In genomic region chr2:73983322-73984202, GRCh38 we compare ENCODE assay signal across 8 cellular contexts. TPM values are rescaled to one million over a fixed set of nuclear protein-coding genes. Genes with fewer than 3 reads are reported as not detected.
DNase-seq lines count a peak whose midpoint lies in the region; ATAC-seq and TF ChIP-seq lines count a peak whose summit lies in the region.

No MANE protein-coding gene starts in this region.

- peaks cover 13% of the 10 kb centered on the region for H3K36me3 ChIP-seq in HUES48 (ENCODE audit: control insufficient read depth, insufficient read depth, low read length)
- no peaks in the 10 kb centered on the region for H3K36me3 ChIP-seq in parathyroid adenoma (ENCODE audit: control insufficient read depth, insufficient read depth, low read length)

- peaks cover 77 to 80% (median 79%) of the 10 kb centered on the region in 3 donors for H3K4me1 Mint-ChIP-seq in T-cell

- H3K9me3 ChIP-seq in HUES48 (ENCODE audit: control insufficient read depth, insufficient read depth, low read length) (no peaks in the 10 kb centered on the region), parathyroid adenoma (ENCODE audit: control insufficient read depth, low read length) (no peaks in the 10 kb centered on the region)

- peak overlapping the region; percentile 56 for H3K27ac ChIP-seq in HUES48 (ENCODE audit: low read depth, low read length)
- H3K27ac ChIP-seq in parathyroid adenoma, result peak overlapping the region; percentile 73

- peaks cover 2% of the 10 kb centered on the region for H3K36me3 Mint-ChIP-seq in T-cell

- H3K9me3 Mint-ChIP-seq in T-cell, result no peaks in the 10 kb centered on the region

- no peak for ATAC-seq in T-cell (replicated peaks in 1 of 4)
- ATAC-seq in GM21515 (IDR thresholded peaks at IDR 0.05; ENCODE audit: unreplicated experiment), result no peak
- no peak for ATAC-seq in GM21737 (IDR thresholded peaks at IDR 0.05; ENCODE audit: unreplicated experiment)
- ATAC-seq in HG03460 (IDR thresholded peaks at IDR 0.05; ENCODE audit: unreplicated experiment), result no peak

- no peaks in the 10 kb centered on the region for H3K27me3 Mint-ChIP-seq in T-cell

- peak overlapping the region; percentile 89 to 91 for H3K27ac Mint-ChIP-seq in T-cell

- H3K79me2 ChIP-seq in parathyroid adenoma, result peaks cover 5% of the 10 kb centered on the region

- POLR2A ChIA-PET in T-cell (lab: Charles Lee), result no interaction called here

- peak overlapping the region; percentile 73 for H3K4me2 ChIP-seq in parathyroid adenoma (ENCODE audit: low read length)

- peak overlapping the region; percentile 79 to 81 (median 80) for H3K4me3 Mint-ChIP-seq in T-cell

- H3K9ac ChIP-seq in HUES48 (ENCODE audit: low read depth, low read length), result peak overlapping the region; percentile 69
- H3K9ac ChIP-seq in parathyroid adenoma, result no peak overlapping the region

- peaks cover 55% of the 10 kb centered on the region for H3K4me1 ChIP-seq in HUES48 (ENCODE audit: control insufficient read depth, insufficient read depth, low read length)
- peaks cover 18% of the 10 kb centered on the region for H3K4me1 ChIP-seq in parathyroid adenoma

- DNase-seq in DMS153 (lab: John Stamatoyannopoulos, UW), result peak; percentile 79
- DNase-seq in T-cell, result no peak
- no peak for DNase-seq in fibroblast of pulmonary artery (ENCODE audit: low read depth)

- H3K27me3 ChIP-seq in HUES48 (ENCODE audit: control insufficient read depth, insufficient read depth, low read length), result peaks cover 58% of the 10 kb centered on the region
- H3K27me3 ChIP-seq in parathyroid adenoma (ENCODE audit: control insufficient read depth, insufficient read depth, low read length), result no peaks in the 10 kb centered on the region

- CTCF ChIA-PET in T-cell (lab: Charles Lee), result interaction anchor here in 1 of 2 donors (0.6 kb wide), 1 partner anchor 19 kb away, joined by 3 read pairs; no protein-coding TSS in a partner anchor

- TF ChIP-seq CTCF in fibroblast of pulmonary artery (IDR thresholded peaks at IDR 0.05; ENCODE audit: low read length, missing control alignments), result no peak
- TF ChIP-seq CTCF in parathyroid adenoma (IDR thresholded peaks at IDR 0.05), result no peak

- peak overlapping the region; percentile 64 for H3K4me3 ChIP-seq in HUES48 (ENCODE audit: low read depth, low read length)
- H3K4me3 ChIP-seq in fibroblast of pulmonary artery (replicated peaks; ENCODE audit: low read depth, low read length), result peak overlapping the region; percentile 38
- H3K4me3 ChIP-seq in parathyroid adenoma (ENCODE audit: low read depth, low read length), result peak overlapping the region; percentile 56

- peak overlapping the region; percentile 89 for H2AFZ ChIP-seq in parathyroid adenoma

RNA-seq across cellular contexts. Expression of gene TET3, which starts 1.1 kb away (rescaled TPM):
- 10 to 100 TPM; 22.5 to 32.2 (median 26.8) TPM for total RNA-seq in T-cell

RNA-seq across cellular contexts. Expression of gene DGUOK, which starts 56.9 kb away (rescaled TPM):
- 10 to 100 TPM; 44.0 to 70.2 (median 62.5) TPM for total RNA-seq in T-cell
